7 cellular contexts compared by ENCODE assay signal in the genomic region with DNA sequence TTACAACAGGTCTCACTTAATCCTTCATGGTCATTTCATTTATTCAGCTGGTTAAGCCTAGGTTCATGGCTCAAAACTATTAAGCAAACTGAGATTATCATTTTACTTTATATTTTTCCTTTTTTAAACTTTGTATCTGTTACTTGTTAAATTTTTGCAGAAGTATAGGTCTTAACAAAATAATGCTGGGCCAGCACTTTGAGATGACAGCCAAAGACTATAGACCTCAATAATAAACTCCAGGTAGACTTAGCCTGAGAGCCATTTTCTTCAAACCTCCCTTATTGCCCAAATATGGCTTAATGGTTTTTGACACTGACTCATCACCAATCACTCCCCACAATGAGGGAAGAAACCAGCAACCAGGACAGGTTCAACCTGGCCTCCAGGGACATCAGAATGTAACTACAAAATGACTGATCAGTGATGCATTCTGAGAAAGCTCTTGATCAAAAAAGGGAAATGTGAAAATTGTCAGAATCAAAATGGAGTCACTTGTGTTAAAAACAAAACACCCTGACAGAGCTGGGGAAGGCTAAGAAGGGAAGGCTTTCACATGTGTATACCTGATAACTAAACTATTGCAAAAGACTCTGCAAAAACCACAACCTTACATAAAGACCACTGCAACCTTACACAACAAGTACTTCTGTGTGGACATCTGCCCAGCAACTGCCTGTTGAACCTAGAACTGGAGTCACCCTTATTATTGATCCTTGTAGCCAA. TPM values are rescaled to one million over a fixed set of nuclear protein-coding genes. Genes with fewer than 3 reads are reported as not detected.
A peak's percentile ranks its signal among the peaks of the same experiment; 100 is the strongest.
DNase-seq lines count a peak whose midpoint lies in the region; ATAC-seq, FAIRE-seq and TF ChIP-seq lines count a peak whose summit lies in the region.

No MANE protein-coding gene starts in this region.

- in situ Hi-C loops in HepG2 (cut with HindIII; ENCODE audit: extremely low pct_ligation_motif_present, low pct_unique_long_range_greater_than_20kb): no loop called here

- no peaks in the 10 kb centered on the region for H4K20me1 ChIP-seq in HepG2 (ENCODE audit: insufficient read depth, low read length)

- TF ChIP-seq CTCF in HepG2 (CRISPR knock-in tag; IDR thresholded peaks at IDR 0.05): no peak

- peak; percentile 32 for DNase-seq in NOMO-1 treated with dmso at 0.1 percent for 144 hours (lab: John Stamatoyannopoulos, UW; ENCODE audit: unreplicated experiment)
- peak; percentile 70 for DNase-seq in HepG2 (ENCODE audit: low spot score)
- DNase-seq in aorta: no peak
- no peak for DNase-seq in NCI-H2227 (lab: John Stamatoyannopoulos, UW; ENCODE audit: unreplicated experiment)
- no peak for DNase-seq in LoVo (ENCODE audit: low spot score)

- no peak overlapping the region for H2AFZ ChIP-seq in HepG2 (ENCODE audit: low read length)

- no peak overlapping the region; the same call in 1 of the 2 replicates for H3K4me2 ChIP-seq in HepG2 (ENCODE audit: low read depth, low read length)

- FAIRE-seq in HepG2 (lab: Jason Lieb, UNC): peak; percentile 28

- H3K4me1 ChIP-seq in HepG2 (ENCODE audit: insufficient read depth, low read length) (peaks cover 32% of the 10 kb centered on the region), aorta (ENCODE audit: control insufficient read depth in 1 of 2, insufficient read depth in 2 of 2, low read length in 2 of 2) (peaks cover 0 to 5% of the 10 kb centered on the region in 2 donors)

- peaks cover 7% of the 10 kb centered on the region for H3K79me2 ChIP-seq in HepG2 (ENCODE audit: insufficient read depth, low read length)

- no peak for TF ChIP-seq POLR2A in HepG2 (IDR thresholded peaks at IDR 0.05; ENCODE audit: insufficient read depth in 1 of 2, low read depth in 2 of 2, low read length in 2 of 2)

- ATAC-seq in GM19025 (IDR thresholded peaks at IDR 0.05; ENCODE audit: low read depth, unreplicated experiment): peak; percentile 50
- ATAC-seq in HG02798 (IDR thresholded peaks at IDR 0.05; ENCODE audit: poor library complexity, unreplicated experiment): peak; percentile 54
- ATAC-seq in HepG2: 0 out of 3 replicates have a peak, but pooled peaks have one; percentile 9
- no peak for ATAC-seq in aorta (ENCODE audit: low FRiP score)

- CTCF ChIA-PET in HepG2 (lab: Yijun Ruan, JAX; ENCODE audit: low intra/inter-chr PET ratio, low total read pairs): no interaction called here

- H3K9ac ChIP-seq in HepG2 (ENCODE audit: insufficient read depth, low read depth, low read length): no peak overlapping the region

- BruUV-seq in HepG2 (replicated peaks; lab: Mats Ljungman, UMichigan): no TSS peak

- peak; percentile 23 to 72; a peak in 2 of 4 replicates for TF ChIP-seq EP300 in HepG2 (IDR thresholded peaks at IDR 0.05; ENCODE audit: low read depth in 2 of 2, low read length in 2 of 2)
- TF ChIP-seq EP300 in HepG2 (CRISPR knock-in tag; IDR thresholded peaks at IDR 0.05; ENCODE audit: borderline replicate concordance): no peak

- TF ChIP-seq RAD21 in HepG2 (CRISPR knock-in tag; IDR thresholded peaks at IDR 0.05): no peak

- POLR2A ChIA-PET in HepG2 (lab: Yijun Ruan, JAX): no interaction called here

- no peaks in the 10 kb centered on the region for H3K27me3 ChIP-seq in HepG2 (ENCODE audit: control insufficient read depth in 1 of 2, insufficient read depth in 2 of 2, low read length in 2 of 2)
- no peaks in the 10 kb centered on the region for H3K27me3 ChIP-seq in aorta (ENCODE audit: control insufficient read depth in 1 of 2, insufficient read depth in 2 of 2, low read length in 1 of 2)

- intact Hi-C loops in HepG2 (cut with micrococcal nuclease; ENCODE audit: unreplicated experiment) (no loop called here), aorta (cut with DNase I) (loop anchor here (5.0 kb wide), 1 partner anchor 87 kb away; the partner anchor contains the start of gene FAM221A (in 2 of the 2))

- H3K27ac ChIP-seq in HepG2 (ENCODE audit: extremely low read length, insufficient read depth, low read length) (no peak overlapping the region), aorta (ENCODE audit: low read depth in 1 of 2, low read length in 2 of 2) (no peak overlapping the region)

- H3K36me3 ChIP-seq in HepG2 (replicated peaks in 1 of 2; ENCODE audit: control insufficient read depth in 1 of 2, insufficient read depth in 2 of 2, low read length in 2 of 2) (no peaks in the 10 kb centered on the region), aorta (ENCODE audit: control insufficient read depth in 1 of 2, insufficient read depth in 2 of 2, low read length in 1 of 2) (no peaks in the 10 kb centered on the region)

- no peak overlapping the region for H3K4me3 ChIP-seq in HepG2 (replicated peaks in 1 of 3; ENCODE audit: insufficient read depth in 1 of 3, low read depth in 2 of 3, low read length in 3 of 3)
- no peak overlapping the region for H3K4me3 ChIP-seq in aorta (ENCODE audit: low read length in 2 of 2)

- H3K9me3 ChIP-seq in HepG2 (ENCODE audit: low read length): no peaks in the 10 kb centered on the region
- no peaks in the 10 kb centered on the region for H3K9me3 ChIP-seq in aorta (ENCODE audit: control insufficient read depth, low read length)

TF ChIP-seq in HepG2, 621 proteins besides CTCF, POLR2A, EP300 and RAD21 (continues in another document):
- TF ChIP-seq LCORL (IDR thresholded peaks at IDR 0.05): 0 out of 2 replicates have a peak, but pooled peaks have one; percentile 33
- no peak for TF ChIP-seq LCORL (CRISPR knock-in tag; IDR thresholded peaks at IDR 0.05)
- TF ChIP-seq ZHX1 (CRISPR knock-in tag; IDR thresholded peaks at IDR 0.05; ENCODE audit: low read depth): no peak
- peak; percentile 50 for TF ChIP-seq HNF4A (CRISPR knock-in tag; IDR thresholded peaks at IDR 0.05)
- peak; percentile 92 for TF ChIP-seq SRF (IDR thresholded peaks at IDR 0.05; ENCODE audit: low read depth, low read length)
- TF ChIP-seq YEATS2 (CRISPR knock-in tag; IDR thresholded peaks at IDR 0.05; ENCODE audit: borderline replicate concordance): no peak
- TF ChIP-seq LRRFIP1 (CRISPR knock-in tag; conservative IDR thresholded peaks at IDR 0.05): no peak

RNA-seq across cellular contexts. Expression of gene CCDC126, which starts 2.1 kb away (rescaled TPM):
- 8.7 and 9.3 TPM in 2 replicates for total RNA-seq in HepG2 (2016; rRNA removed; fragmentation: Illumina TruSeq; extraction: Trizol)
- total RNA-seq in HepG2 (2016; cell fraction: cytosol; rRNA removed; fragmentation: Illumina TruSeq; extraction: Trizol; ENCODE audit: low read depth): 18.2 and 18.4 TPM in 2 replicates
- total RNA-seq in HepG2 (2016; cell fraction: insoluble cytoplasmic fraction; rRNA removed; fragmentation: Illumina TruSeq; extraction: Trizol): 9.4 and 9.5 TPM in 2 replicates
- 8.0 and 8.8 TPM in 2 replicates for total RNA-seq in HepG2 (2016; cell fraction: membrane; rRNA removed; fragmentation: Illumina TruSeq; extraction: Trizol)
- total RNA-seq in HepG2 (2016; cell fraction: nucleus; rRNA removed; fragmentation: Illumina TruSeq; extraction: Trizol): 5.1 and 11.0 TPM in 2 replicates
- 3.5 and 3.9 TPM in 2 replicates for polyA plus RNA-seq in HepG2 (2011; rRNA removed)
- polyA plus RNA-seq in HepG2 (2011; cell fraction: cytosol; rRNA removed): 1.6 and 2.4 TPM in 2 replicates
- polyA plus RNA-seq in HepG2 (2011; cell fraction: nucleus; rRNA removed): 1.1 and 2.8 TPM in 2 replicates
- polyA plus RNA-seq in HepG2 (2012): 5.7 and 5.8 TPM in 2 replicates
- 1.6 and 2.4 TPM in 2 replicates for polyA plus RNA-seq in HepG2 (2016; cell fraction: cytosol; fragmentation: Illumina TruSeq; extraction: Trizol; ENCODE audit: low read depth)
- 6.6 and 8.6 TPM in 2 replicates for polyA plus RNA-seq in HepG2 (2016; cell fraction: insoluble cytoplasmic fraction; fragmentation: Illumina TruSeq; extraction: Trizol; ENCODE audit: low read depth)
- polyA plus RNA-seq in HepG2 (2016; cell fraction: membrane; fragmentation: Illumina TruSeq; extraction: Trizol; ENCODE audit: low read depth): 3.7 and 4.1 TPM in 2 replicates
- polyA plus RNA-seq in HepG2 (2016; cell fraction: nucleus; fragmentation: Illumina TruSeq; extraction: Trizol; ENCODE audit: insufficient read depth, low read depth): 13.3 and 14.1 TPM in 2 replicates
- 1.4 and 3.6 TPM in 2 replicates for polyA minus RNA-seq in HepG2 (2011; rRNA and poly(A)+ RNA removed; ENCODE audit: low replicate concordance)
- polyA minus RNA-seq in HepG2 (2011; cell fraction: cytosol; rRNA and poly(A)+ RNA removed): 4.7 and 7.3 TPM in 2 replicates
- 7.9 and 8.1 TPM in 2 replicates for polyA minus RNA-seq in HepG2 (2011; cell fraction: nucleus; rRNA and poly(A)+ RNA removed)
- total RNA-seq in aorta: 10 to 100 TPM; 10.8 to 14.7 TPM
- polyA plus RNA-seq in aorta: 1 to 10 TPM; 6.6 to 8.6 TPM

Comparison
In these comparisons a context has a peak if more than half of its experiments do, and no peak if none do; other contexts are left out.
1. DNase-seq: peak in NOMO-1 treated with dmso at 0.1 percent for 144 hours (single experiment) and HepG2 (single experiment); none in aorta (0 of 2), NCI-H2227 (single experiment) and LoVo (single experiment).